ENCODE assay signal across 2 cellular contexts in genomic region chr4:9919047-9919446, GRCh38.
TF ChIP-seq lines count a peak whose summit lies in the region.

No MANE protein-coding gene starts in this region.

TF ChIP-seq in GM23338, 12 proteins besides CTCF, POLR2A, EP300 and RAD21 (continued from another document):
- TF ChIP-seq, protein P1, sequence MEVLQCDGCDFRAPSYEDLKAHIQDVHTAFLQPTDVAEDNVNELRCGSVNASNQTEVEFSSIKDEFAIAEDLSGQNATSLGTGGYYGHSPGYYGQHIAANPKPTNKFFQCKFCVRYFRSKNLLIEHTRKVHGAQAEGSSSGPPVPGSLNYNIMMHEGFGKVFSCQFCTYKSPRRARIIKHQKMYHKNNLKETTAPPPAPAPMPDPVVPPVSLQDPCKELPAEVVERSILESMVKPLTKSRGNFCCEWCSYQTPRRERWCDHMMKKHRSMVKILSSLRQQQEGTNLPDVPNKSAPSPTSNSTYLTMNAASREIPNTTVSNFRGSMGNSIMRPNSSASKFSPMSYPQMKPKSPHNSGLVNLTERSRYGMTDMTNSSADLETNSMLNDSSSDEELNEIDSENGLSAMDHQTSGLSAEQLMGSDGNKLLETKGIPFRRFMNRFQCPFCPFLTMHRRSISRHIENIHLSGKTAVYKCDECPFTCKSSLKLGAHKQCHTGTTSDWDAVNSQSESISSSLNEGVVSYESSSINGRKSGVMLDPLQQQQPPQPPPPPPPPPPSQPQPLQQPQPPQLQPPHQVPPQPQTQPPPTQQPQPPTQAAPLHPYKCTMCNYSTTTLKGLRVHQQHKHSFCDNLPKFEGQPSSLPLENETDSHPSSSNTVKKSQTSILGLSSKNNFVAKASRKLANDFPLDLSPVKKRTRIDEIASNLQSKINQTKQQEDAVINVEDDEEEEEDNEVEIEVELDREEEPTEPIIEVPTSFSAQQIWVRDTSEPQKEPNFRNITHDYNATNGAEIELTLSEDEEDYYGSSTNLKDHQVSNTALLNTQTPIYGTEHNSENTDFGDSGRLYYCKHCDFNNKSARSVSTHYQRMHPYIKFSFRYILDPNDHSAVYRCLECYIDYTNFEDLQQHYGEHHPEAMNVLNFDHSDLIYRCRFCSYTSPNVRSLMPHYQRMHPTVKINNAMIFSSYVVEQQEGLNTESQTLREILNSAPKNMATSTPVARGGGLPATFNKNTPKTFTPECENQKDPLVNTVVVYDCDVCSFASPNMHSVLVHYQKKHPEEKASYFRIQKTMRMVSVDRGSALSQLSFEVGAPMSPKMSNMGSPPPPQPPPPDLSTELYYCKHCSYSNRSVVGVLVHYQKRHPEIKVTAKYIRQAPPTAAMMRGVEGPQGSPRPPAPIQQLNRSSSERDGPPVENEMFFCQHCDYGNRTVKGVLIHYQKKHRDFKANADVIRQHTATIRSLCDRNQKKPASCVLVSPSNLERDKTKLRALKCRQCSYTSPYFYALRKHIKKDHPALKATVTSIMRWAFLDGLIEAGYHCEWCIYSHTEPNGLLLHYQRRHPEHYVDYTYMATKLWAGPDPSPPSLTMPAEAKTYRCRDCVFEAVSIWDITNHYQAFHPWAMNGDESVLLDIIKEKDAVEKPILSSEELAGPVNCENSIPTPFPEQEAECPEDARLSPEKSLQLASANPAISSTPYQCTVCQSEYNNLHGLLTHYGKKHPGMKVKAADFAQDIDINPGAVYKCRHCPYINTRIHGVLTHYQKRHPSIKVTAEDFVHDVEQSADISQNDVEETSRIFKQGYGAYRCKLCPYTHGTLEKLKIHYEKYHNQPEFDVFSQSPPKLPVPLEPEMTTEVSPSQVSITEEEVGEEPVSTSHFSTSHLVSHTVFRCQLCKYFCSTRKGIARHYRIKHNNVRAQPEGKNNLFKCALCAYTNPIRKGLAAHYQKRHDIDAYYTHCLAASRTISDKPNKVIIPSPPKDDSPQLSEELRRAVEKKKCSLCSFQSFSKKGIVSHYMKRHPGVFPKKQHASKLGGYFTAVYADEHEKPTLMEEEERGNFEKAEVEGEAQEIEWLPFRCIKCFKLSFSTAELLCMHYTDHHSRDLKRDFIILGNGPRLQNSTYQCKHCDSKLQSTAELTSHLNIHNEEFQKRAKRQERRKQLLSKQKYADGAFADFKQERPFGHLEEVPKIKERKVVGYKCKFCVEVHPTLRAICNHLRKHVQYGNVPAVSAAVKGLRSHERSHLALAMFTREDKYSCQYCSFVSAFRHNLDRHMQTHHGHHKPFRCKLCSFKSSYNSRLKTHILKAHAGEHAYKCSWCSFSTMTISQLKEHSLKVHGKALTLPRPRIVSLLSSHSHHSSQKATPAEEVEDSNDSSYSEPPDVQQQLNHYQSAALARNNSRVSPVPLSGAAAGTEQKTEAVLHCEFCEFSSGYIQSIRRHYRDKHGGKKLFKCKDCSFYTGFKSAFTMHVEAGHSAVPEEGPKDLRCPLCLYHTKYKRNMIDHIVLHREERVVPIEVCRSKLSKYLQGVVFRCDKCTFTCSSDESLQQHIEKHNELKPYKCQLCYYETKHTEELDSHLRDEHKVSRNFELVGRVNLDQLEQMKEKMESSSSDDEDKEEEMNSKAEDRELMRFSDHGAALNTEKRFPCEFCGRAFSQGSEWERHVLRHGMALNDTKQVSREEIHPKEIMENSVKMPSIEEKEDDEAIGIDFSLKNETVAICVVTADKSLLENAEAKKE (CRISPR knock-in tag; IDR thresholded peaks at IDR 0.05): no peak
- TF ChIP-seq NANOG (IDR thresholded peaks at IDR 0.05; ENCODE audit: borderline replicate concordance) (no peak), EZH2 (IDR thresholded peaks at IDR 0.05; ENCODE audit: low read depth, unreplicated experiment) (no peak), CREB1 (CRISPR knock-in tag; IDR thresholded peaks at IDR 0.05; ENCODE audit: low read depth) (no peak), EZH2phosphoT487 (IDR thresholded peaks at IDR 0.05; ENCODE audit: unreplicated experiment) (no peak), POLR2AphosphoS5 (IDR thresholded peaks at IDR 0.05; ENCODE audit: low read depth) (no peak), ZNF114 (CRISPR knock-in tag; IDR thresholded peaks at IDR 0.05) (no peak), REST (IDR thresholded peaks at IDR 0.05; ENCODE audit: unreplicated experiment) (no peak), ETS1 (IDR thresholded peaks at IDR 0.05) (no peak), JUNB (IDR thresholded peaks at IDR 0.05; ENCODE audit: unreplicated experiment) (no peak), STAT1 (IDR thresholded peaks at IDR 0.05; ENCODE audit: unreplicated experiment) (no peak)

TF ChIP-seq in WTC11, 78 proteins besides CTCF, POLR2A, EP300 and RAD21 (continued from another document):
- TF ChIP-seq ZNF263 (CRISPR knock-in tag; IDR thresholded peaks at IDR 0.05; ENCODE audit: low read depth) (no peak), FOXP4 (CRISPR knock-in tag; IDR thresholded peaks at IDR 0.05) (no peak), HMGXB4 (CRISPR knock-in tag; IDR thresholded peaks at IDR 0.05) (no peak)
- TF ChIP-seq, protein P2, sequence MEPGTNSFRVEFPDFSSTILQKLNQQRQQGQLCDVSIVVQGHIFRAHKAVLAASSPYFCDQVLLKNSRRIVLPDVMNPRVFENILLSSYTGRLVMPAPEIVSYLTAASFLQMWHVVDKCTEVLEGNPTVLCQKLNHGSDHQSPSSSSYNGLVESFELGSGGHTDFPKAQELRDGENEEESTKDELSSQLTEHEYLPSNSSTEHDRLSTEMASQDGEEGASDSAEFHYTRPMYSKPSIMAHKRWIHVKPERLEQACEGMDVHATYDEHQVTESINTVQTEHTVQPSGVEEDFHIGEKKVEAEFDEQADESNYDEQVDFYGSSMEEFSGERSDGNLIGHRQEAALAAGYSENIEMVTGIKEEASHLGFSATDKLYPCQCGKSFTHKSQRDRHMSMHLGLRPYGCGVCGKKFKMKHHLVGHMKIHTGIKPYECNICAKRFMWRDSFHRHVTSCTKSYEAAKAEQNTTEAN (CRISPR knock-in tag; IDR thresholded peaks at IDR 0.05): no peak
